In genomic region chr16:80024443-80024842, GRCh38 we compare ENCODE assay signal across 2 cellular contexts.
A peak's percentile ranks its signal among the peaks of the same experiment; 100 is the strongest.
TF ChIP-seq lines count a peak whose summit lies in the region.

No MANE protein-coding gene starts in this region.

TF ChIP-seq in HepG2, 621 proteins besides CTCF, POLR2A, EP300 and RAD21 (continued from another document):
- TF ChIP-seq JUND (CRISPR knock-in tag; IDR thresholded peaks at IDR 0.05) (no peak), ATF7 (IDR thresholded peaks at IDR 0.05) (peak; percentile 95), ATF7 (CRISPR knock-in tag; IDR thresholded peaks at IDR 0.05) (no peak), ZGPAT (CRISPR knock-in tag; IDR thresholded peaks at IDR 0.05) (no peak), CREB1 (IDR thresholded peaks at IDR 0.05) (peak; percentile 67), CREB1 (CRISPR knock-in tag; IDR thresholded peaks at IDR 0.05) (no peak), CBFB (CRISPR knock-in tag; IDR thresholded peaks at IDR 0.05) (no peak), SRY (CRISPR knock-in tag; IDR thresholded peaks at IDR 0.05) (no peak), TARDBP (CRISPR knock-in tag; IDR thresholded peaks at IDR 0.05) (no peak)
- TF ChIP-seq, protein P1, sequence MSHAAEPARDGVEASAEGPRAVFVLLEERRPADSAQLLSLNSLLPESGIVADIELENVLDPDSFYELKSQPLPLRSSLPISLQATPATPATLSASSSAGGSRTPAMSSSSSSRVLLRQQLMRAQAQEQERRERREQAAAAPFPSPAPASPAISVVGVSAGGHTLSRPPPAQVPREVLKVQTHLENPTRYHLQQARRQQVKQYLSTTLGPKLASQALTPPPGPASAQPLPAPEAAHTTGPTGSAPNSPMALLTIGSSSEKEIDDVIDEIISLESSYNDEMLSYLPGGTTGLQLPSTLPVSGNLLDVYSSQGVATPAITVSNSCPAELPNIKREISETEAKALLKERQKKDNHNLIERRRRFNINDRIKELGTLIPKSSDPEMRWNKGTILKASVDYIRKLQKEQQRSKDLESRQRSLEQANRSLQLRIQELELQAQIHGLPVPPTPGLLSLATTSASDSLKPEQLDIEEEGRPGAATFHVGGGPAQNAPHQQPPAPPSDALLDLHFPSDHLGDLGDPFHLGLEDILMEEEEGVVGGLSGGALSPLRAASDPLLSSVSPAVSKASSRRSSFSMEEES (CRISPR knock-in tag; IDR thresholded peaks at IDR 0.05): no peak
TF ChIP-seq in HepG2: peak in this region for 2.

TF ChIP-seq in GM23338, 12 proteins besides CTCF, POLR2A, EP300 and RAD21:
- TF ChIP-seq, protein P2, sequence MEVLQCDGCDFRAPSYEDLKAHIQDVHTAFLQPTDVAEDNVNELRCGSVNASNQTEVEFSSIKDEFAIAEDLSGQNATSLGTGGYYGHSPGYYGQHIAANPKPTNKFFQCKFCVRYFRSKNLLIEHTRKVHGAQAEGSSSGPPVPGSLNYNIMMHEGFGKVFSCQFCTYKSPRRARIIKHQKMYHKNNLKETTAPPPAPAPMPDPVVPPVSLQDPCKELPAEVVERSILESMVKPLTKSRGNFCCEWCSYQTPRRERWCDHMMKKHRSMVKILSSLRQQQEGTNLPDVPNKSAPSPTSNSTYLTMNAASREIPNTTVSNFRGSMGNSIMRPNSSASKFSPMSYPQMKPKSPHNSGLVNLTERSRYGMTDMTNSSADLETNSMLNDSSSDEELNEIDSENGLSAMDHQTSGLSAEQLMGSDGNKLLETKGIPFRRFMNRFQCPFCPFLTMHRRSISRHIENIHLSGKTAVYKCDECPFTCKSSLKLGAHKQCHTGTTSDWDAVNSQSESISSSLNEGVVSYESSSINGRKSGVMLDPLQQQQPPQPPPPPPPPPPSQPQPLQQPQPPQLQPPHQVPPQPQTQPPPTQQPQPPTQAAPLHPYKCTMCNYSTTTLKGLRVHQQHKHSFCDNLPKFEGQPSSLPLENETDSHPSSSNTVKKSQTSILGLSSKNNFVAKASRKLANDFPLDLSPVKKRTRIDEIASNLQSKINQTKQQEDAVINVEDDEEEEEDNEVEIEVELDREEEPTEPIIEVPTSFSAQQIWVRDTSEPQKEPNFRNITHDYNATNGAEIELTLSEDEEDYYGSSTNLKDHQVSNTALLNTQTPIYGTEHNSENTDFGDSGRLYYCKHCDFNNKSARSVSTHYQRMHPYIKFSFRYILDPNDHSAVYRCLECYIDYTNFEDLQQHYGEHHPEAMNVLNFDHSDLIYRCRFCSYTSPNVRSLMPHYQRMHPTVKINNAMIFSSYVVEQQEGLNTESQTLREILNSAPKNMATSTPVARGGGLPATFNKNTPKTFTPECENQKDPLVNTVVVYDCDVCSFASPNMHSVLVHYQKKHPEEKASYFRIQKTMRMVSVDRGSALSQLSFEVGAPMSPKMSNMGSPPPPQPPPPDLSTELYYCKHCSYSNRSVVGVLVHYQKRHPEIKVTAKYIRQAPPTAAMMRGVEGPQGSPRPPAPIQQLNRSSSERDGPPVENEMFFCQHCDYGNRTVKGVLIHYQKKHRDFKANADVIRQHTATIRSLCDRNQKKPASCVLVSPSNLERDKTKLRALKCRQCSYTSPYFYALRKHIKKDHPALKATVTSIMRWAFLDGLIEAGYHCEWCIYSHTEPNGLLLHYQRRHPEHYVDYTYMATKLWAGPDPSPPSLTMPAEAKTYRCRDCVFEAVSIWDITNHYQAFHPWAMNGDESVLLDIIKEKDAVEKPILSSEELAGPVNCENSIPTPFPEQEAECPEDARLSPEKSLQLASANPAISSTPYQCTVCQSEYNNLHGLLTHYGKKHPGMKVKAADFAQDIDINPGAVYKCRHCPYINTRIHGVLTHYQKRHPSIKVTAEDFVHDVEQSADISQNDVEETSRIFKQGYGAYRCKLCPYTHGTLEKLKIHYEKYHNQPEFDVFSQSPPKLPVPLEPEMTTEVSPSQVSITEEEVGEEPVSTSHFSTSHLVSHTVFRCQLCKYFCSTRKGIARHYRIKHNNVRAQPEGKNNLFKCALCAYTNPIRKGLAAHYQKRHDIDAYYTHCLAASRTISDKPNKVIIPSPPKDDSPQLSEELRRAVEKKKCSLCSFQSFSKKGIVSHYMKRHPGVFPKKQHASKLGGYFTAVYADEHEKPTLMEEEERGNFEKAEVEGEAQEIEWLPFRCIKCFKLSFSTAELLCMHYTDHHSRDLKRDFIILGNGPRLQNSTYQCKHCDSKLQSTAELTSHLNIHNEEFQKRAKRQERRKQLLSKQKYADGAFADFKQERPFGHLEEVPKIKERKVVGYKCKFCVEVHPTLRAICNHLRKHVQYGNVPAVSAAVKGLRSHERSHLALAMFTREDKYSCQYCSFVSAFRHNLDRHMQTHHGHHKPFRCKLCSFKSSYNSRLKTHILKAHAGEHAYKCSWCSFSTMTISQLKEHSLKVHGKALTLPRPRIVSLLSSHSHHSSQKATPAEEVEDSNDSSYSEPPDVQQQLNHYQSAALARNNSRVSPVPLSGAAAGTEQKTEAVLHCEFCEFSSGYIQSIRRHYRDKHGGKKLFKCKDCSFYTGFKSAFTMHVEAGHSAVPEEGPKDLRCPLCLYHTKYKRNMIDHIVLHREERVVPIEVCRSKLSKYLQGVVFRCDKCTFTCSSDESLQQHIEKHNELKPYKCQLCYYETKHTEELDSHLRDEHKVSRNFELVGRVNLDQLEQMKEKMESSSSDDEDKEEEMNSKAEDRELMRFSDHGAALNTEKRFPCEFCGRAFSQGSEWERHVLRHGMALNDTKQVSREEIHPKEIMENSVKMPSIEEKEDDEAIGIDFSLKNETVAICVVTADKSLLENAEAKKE (CRISPR knock-in tag; IDR thresholded peaks at IDR 0.05): no peak
- TF ChIP-seq JUNB (IDR thresholded peaks at IDR 0.05; ENCODE audit: unreplicated experiment) (no peak), ZNF331 (CRISPR knock-in tag; IDR thresholded peaks at IDR 0.05; ENCODE audit: low read depth) (no peak), CREB1 (CRISPR knock-in tag; IDR thresholded peaks at IDR 0.05; ENCODE audit: low read depth) (no peak), STAT1 (IDR thresholded peaks at IDR 0.05; ENCODE audit: unreplicated experiment) (no peak), ZNF114 (CRISPR knock-in tag; IDR thresholded peaks at IDR 0.05) (no peak), EZH2 (IDR thresholded peaks at IDR 0.05; ENCODE audit: low read depth, unreplicated experiment) (no peak), NANOG (IDR thresholded peaks at IDR 0.05; ENCODE audit: borderline replicate concordance) (no peak)
- TF ChIP-seq, protein P3, sequence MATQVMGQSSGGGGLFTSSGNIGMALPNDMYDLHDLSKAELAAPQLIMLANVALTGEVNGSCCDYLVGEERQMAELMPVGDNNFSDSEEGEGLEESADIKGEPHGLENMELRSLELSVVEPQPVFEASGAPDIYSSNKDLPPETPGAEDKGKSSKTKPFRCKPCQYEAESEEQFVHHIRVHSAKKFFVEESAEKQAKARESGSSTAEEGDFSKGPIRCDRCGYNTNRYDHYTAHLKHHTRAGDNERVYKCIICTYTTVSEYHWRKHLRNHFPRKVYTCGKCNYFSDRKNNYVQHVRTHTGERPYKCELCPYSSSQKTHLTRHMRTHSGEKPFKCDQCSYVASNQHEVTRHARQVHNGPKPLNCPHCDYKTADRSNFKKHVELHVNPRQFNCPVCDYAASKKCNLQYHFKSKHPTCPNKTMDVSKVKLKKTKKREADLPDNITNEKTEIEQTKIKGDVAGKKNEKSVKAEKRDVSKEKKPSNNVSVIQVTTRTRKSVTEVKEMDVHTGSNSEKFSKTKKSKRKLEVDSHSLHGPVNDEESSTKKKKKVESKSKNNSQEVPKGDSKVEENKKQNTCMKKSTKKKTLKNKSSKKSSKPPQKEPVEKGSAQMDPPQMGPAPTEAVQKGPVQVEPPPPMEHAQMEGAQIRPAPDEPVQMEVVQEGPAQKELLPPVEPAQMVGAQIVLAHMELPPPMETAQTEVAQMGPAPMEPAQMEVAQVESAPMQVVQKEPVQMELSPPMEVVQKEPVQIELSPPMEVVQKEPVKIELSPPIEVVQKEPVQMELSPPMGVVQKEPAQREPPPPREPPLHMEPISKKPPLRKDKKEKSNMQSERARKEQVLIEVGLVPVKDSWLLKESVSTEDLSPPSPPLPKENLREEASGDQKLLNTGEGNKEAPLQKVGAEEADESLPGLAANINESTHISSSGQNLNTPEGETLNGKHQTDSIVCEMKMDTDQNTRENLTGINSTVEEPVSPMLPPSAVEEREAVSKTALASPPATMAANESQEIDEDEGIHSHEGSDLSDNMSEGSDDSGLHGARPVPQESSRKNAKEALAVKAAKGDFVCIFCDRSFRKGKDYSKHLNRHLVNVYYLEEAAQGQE (IDR thresholded peaks at IDR 0.05; ENCODE audit: unreplicated experiment): no peak
- TF ChIP-seq, protein P4, sequence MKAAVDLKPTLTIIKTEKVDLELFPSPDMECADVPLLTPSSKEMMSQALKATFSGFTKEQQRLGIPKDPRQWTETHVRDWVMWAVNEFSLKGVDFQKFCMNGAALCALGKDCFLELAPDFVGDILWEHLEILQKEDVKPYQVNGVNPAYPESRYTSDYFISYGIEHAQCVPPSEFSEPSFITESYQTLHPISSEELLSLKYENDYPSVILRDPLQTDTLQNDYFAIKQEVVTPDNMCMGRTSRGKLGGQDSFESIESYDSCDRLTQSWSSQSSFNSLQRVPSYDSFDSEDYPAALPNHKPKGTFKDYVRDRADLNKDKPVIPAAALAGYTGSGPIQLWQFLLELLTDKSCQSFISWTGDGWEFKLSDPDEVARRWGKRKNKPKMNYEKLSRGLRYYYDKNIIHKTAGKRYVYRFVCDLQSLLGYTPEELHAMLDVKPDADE (IDR thresholded peaks at IDR 0.05): no peak
